Comparison of ENCODE assay signal across 12 cellular contexts in the genomic region with DNA sequence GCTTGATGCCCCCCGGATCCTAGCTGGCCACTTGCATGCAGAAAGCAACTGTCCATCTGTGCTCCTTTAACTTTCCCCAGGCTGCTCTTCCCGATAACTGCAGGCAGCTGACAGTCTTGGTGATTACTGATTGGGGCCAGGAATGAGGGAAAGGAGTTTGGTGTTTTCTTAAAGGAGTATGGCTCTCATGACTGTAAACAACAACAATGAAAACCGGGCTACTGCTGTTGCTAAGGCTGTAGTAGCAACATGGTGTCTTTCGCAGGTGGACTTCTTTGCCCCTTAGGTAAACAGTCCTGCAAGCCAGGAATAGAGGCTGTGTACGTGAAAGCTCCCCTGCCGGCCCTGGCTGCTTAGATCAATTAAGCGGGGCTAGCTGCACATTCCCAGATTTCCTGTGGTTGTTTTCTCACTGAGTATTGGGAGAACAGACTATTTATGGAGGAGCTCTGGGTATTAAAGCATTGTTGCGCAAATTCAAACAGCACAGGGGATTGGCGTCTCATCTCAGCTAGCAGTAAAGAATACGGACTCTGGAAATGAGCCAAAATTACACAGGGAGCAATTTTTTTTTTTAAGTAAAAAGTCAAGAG.
DNase-seq lines count a peak whose midpoint lies in the region; ATAC-seq and TF ChIP-seq lines count a peak whose summit lies in the region.
"Had no signal": no experiment of that assay in that cellular context is flagged by ENCODE, and none has a peak within 500 bp of the region (broad histone marks: within the 10 kb centered on the region; RNA-seq: fewer than 3 reads in every experiment).

No MANE protein-coding gene starts in this region.

- 65% methylated on average over 10 of the region's 10 CpGs for WGBS in HUES64
- WGBS in lower leg skin, 2 donors: 38 to 42% methylated on average over 10 of the region's 10 CpGs

- H3K4me3 ChIP-seq in HUES64 (ENCODE audit: low read length) (no peak overlapping the region), adipocyte (ENCODE audit: low read length) (peak overlapping the region; percentile 72), cardiac muscle cell (no peak overlapping the region), gastrocnemius medialis (peak overlapping the region; percentile 47 to 61 (median 49)), lower leg skin (ENCODE audit: low read depth, poor library complexity, severe bottlenecking) (no peak overlapping the region)

- H3K9me3 Mint-ChIP-seq in stimulated activated naive B cell treated with anti-CD40 and anti-IgM and Interleukin-4, amounts not matched to agents 10 μg/mL and 1 μg/mL and 100 μg/mL, for 72 hours: no peaks in the 10 kb centered on the region
- H3K9me3 Mint-ChIP-seq: activated naive CD4-positive, alpha-beta T cell treated with anti-CD3 and anti-CD28 coated beads, Interleukin-2, amount 10 ng/mL, durations not matched to agents 7 days and 5 days; immature natural killer cell had no signal

- intact Hi-C loops in gastrocnemius medialis (cut with DNase I; ENCODE audit: low total_unique reads) (no loop called here), lower leg skin (cut with DNase I; ENCODE audit: low total_unique reads) (no loop called here)

- TF ChIP-seq POLR2A in gastrocnemius medialis (IDR thresholded peaks at IDR 0.05) (peak in 1 of 2 donors; percentile 34), lower leg skin (IDR thresholded peaks at IDR 0.05) (no peak)

- no peaks in the 10 kb centered on the region for H3K27me3 ChIP-seq in HUES64 (ENCODE audit: insufficient read depth, low read length)
- H3K27me3 ChIP-seq in adipocyte (replicated peaks; ENCODE audit: control insufficient read depth, insufficient read depth, low read length): no peaks in the 10 kb centered on the region
- H3K27me3 ChIP-seq in cardiac muscle cell: no peaks in the 10 kb centered on the region
- H3K27me3 ChIP-seq in gastrocnemius medialis: no peaks in the 10 kb centered on the region

- ATAC-seq in gastrocnemius medialis: peak; percentile 51 to 59
- ATAC-seq in stimulated activated naive B cell treated with anti-CD40 and anti-IgM and Interleukin-4, amounts not matched to agents 10 μg/mL and 1 μg/mL and 100 μg/mL, for 72 hours (replicated peaks): no peak
- no peak for ATAC-seq in GM19023 (IDR thresholded peaks at IDR 0.05; ENCODE audit: unreplicated experiment)

- H3K36me3 ChIP-seq in HUES64 (ENCODE audit: insufficient read depth, low read length): no peaks in the 10 kb centered on the region
- peaks cover 15% of the 10 kb centered on the region for H3K36me3 ChIP-seq in adipocyte (ENCODE audit: control insufficient read depth, insufficient read depth, low read length, severe bottlenecking)
- peaks cover 10% of the 10 kb centered on the region for H3K36me3 ChIP-seq in cardiac muscle cell
- peaks cover 0 to 3% of the 10 kb centered on the region in 2 donors for H3K36me3 ChIP-seq in gastrocnemius medialis

- H3K9ac ChIP-seq in HUES64 (ENCODE audit: low read depth, low read length): 0 out of 2 replicates have a peak overlapping the region, but pooled peaks have one; percentile 2
- H3K9ac ChIP-seq in adipocyte (ENCODE audit: low read length): peak overlapping the region; percentile 44

- peak; percentile 56 for DNase-seq in adipocyte (ENCODE audit: low read depth)
- DNase-seq in cardiac muscle cell (ENCODE audit: low read depth in 1 of 2, low spot score in 1 of 2): peak; percentile 26 to 83
- no peak for DNase-seq in gastrocnemius medialis
- DNase-seq in stimulated activated naive B cell treated with anti-CD40 and anti-IgM and Interleukin-4, amounts not matched to agents 10 μg/mL and 1 μg/mL and 100 μg/mL, for 72 hours: no peak
- DNase-seq in lower leg skin (ENCODE audit: low spot score in 2 of 2): no peak
- DNase-seq in SKM-1 (lab: John Stamatoyannopoulos, UW; ENCODE audit: unreplicated experiment): no peak
- DNase-seq: activated naive CD4-positive, alpha-beta T cell treated with anti-CD3 and anti-CD28 coated beads, Interleukin-2, amount 10 ng/mL, durations not matched to agents 7 days and 5 days; GDM1; immature natural killer cell; Karpas-422 had no signal

- TF ChIP-seq CTCF in cardiac muscle cell (IDR thresholded peaks at IDR 0.05; ENCODE audit: low read depth, low read length): no peak
- no peak for TF ChIP-seq CTCF in gastrocnemius medialis (IDR thresholded peaks at IDR 0.05 in 4 of 5, conservative IDR thresholded peaks at IDR 0.05 in 1 of 5)
- TF ChIP-seq CTCF in lower leg skin (IDR thresholded peaks at IDR 0.05): no peak

- H3K9me3 ChIP-seq in HUES64 (ENCODE audit: insufficient read depth, low read depth, low read length) (no peaks in the 10 kb centered on the region), adipocyte (ENCODE audit: control insufficient read depth, low read length) (no peaks in the 10 kb centered on the region), cardiac muscle cell (ENCODE audit: low read depth) (no peaks in the 10 kb centered on the region), gastrocnemius medialis (no peaks in the 10 kb centered on the region)

- H3K27ac Mint-ChIP-seq in stimulated activated naive B cell treated with anti-CD40 and anti-IgM and Interleukin-4, amounts not matched to agents 10 μg/mL and 1 μg/mL and 100 μg/mL, for 72 hours: no peak overlapping the region
- H3K27ac Mint-ChIP-seq: activated naive CD4-positive, alpha-beta T cell treated with anti-CD3 and anti-CD28 coated beads, Interleukin-2, amount 10 ng/mL, durations not matched to agents 7 days and 5 days had no signal

- H3K4me1 ChIP-seq in HUES64 (ENCODE audit: insufficient read depth, low read length) (peaks cover 31% of the 10 kb centered on the region), adipocyte (ENCODE audit: control insufficient read depth, insufficient read depth, low read length) (peaks cover 23% of the 10 kb centered on the region), cardiac muscle cell (ENCODE audit: low read depth) (peaks cover 19% of the 10 kb centered on the region), gastrocnemius medialis (peaks cover 9 to 26% of the 10 kb centered on the region in 2 donors)

- no peaks in the 10 kb centered on the region for H3K27me3 Mint-ChIP-seq in stimulated activated naive B cell treated with anti-CD40 and anti-IgM and Interleukin-4, amounts not matched to agents 10 μg/mL and 1 μg/mL and 100 μg/mL, for 72 hours
- H3K27me3 Mint-ChIP-seq: activated naive CD4-positive, alpha-beta T cell treated with anti-CD3 and anti-CD28 coated beads, Interleukin-2, amount 10 ng/mL, durations not matched to agents 7 days and 5 days had no signal

- H3K4me1 Mint-ChIP-seq in stimulated activated naive B cell treated with anti-CD40 and anti-IgM and Interleukin-4, amounts not matched to agents 10 μg/mL and 1 μg/mL and 100 μg/mL, for 72 hours: no peaks in the 10 kb centered on the region

- peak overlapping the region; percentile 49; the same call in 1 of the 2 replicates for H3K27ac ChIP-seq in HUES64 (ENCODE audit: low read depth, low read length)
- H3K27ac ChIP-seq in cardiac muscle cell: peak overlapping the region; percentile 55
- peak overlapping the region; percentile 59 to 77 (median 68) for H3K27ac ChIP-seq in gastrocnemius medialis

- in situ Hi-C loops in gastrocnemius medialis (cut with MboI; ENCODE audit: low sequenced_read_pairs in 4 of 4): no loop called here

- no peak overlapping the region for H3K4me3 Mint-ChIP-seq in stimulated activated naive B cell treated with anti-CD40 and anti-IgM and Interleukin-4, amounts not matched to agents 10 μg/mL and 1 μg/mL and 100 μg/mL, for 72 hours
- H3K4me3 Mint-ChIP-seq: activated naive CD4-positive, alpha-beta T cell treated with anti-CD3 and anti-CD28 coated beads, Interleukin-2, amount 10 ng/mL, durations not matched to agents 7 days and 5 days; immature natural killer cell had no signal

- H3K36me3 Mint-ChIP-seq in stimulated activated naive B cell treated with anti-CD40 and anti-IgM and Interleukin-4, amounts not matched to agents 10 μg/mL and 1 μg/mL and 100 μg/mL, for 72 hours: no peaks in the 10 kb centered on the region

Comparison
In these comparisons a context has a peak if more than half of its experiments do, and no peak if none do; other contexts are left out.
1. H3K4me3 ChIP-seq: peak in adipocyte (single experiment) and gastrocnemius medialis (4 of 4); none in HUES64 (single experiment), cardiac muscle cell (single experiment) and lower leg skin (single experiment).
2. DNase-seq: peak in adipocyte (single experiment) and cardiac muscle cell (2 of 2); none in gastrocnemius medialis (0 of 2), stimulated activated naive B cell treated with anti-CD40 and anti-IgM and Interleukin-4, amounts not matched to agents 10 μg/mL and 1 μg/mL and 100 μg/mL, for 72 hours (single experiment), lower leg skin (0 of 2) and SKM-1 (single experiment).
3. ATAC-seq: peak in gastrocnemius medialis (2 of 2); none in stimulated activated naive B cell treated with anti-CD40 and anti-IgM and Interleukin-4, amounts not matched to agents 10 μg/mL and 1 μg/mL and 100 μg/mL, for 72 hours (0 of 2) and GM19023 (single experiment).
4. Peak in every context shown above with its lines, with median percentiles within 50 percentile points of each other: H3K27ac ChIP-seq.